In the genomic region with DNA sequence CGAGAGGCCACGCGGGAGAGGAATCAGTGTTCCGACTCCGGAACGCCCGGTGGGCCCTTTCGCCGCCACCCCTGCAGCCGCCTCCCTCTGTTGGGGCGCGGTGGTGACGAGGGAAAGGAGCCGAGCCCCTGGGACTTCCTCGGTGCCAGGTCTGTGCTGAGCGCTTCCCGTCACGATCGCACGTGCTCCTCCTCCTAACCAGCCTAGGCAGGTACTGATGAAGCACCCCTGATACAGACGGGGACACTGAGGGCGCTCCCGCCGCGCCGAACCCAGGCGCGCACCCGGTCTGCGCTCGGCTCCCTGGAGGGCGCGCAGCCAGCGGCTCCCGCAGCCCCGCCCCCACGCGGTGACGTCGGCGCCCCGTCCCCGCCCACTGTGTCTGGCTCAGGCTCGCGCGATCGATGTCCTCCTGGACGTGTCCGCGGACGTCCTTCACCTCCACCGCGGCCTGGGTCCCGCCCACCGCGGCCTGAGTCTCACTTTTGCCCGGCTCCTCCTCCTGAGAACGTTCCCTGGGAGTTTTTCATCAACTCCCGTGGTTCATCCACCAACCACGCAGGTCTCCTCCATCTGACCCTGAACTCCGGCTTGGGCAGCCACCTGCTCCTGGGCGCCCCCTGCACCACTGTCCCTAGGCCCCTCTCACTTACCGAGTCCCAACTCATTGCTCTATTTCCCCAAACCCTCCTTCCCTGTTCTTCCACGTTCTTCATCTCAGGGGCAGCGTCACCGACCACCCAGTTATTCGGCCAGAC, we compare ENCODE assay signal across 8 cellular contexts. TPM values are rescaled to one million over a fixed set of nuclear protein-coding genes. Genes with fewer than 3 reads are reported as not detected.
A peak's percentile ranks its signal among the peaks of the same experiment; 100 is the strongest.
DNase-seq lines count a peak whose midpoint lies in the region; ATAC-seq and TF ChIP-seq lines count a peak whose summit lies in the region.

No MANE protein-coding gene starts in this region.

- BruUV-seq in A673 (replicated peaks; lab: Mats Ljungman, UMichigan): no TSS peak

- no peaks in the 10 kb centered on the region for H3K36me3 Mint-ChIP-seq in activated T-cell treated with anti-CD3 and anti-CD28 coated beads, Interleukin-2, amount 50 U/mL, for 72 hours (ENCODE audit: insufficient read depth in 2 of 2)
- no peaks in the 10 kb centered on the region for H3K36me3 Mint-ChIP-seq in nephron (ENCODE audit: low read depth)
- no peaks in the 10 kb centered on the region for H3K36me3 Mint-ChIP-seq in stimulated activated naive CD8-positive, alpha-beta T cell treated with anti-CD3 and anti-CD28 coated beads, Interleukin-15, Interleukin-2, amounts not matched to agents 100 ng/mL and 50 ng/mL, for 24 hours (ENCODE audit: low read depth)

- no peaks in the 10 kb centered on the region for H3K9me3 Mint-ChIP-seq in activated T-cell treated with anti-CD3 and anti-CD28 coated beads, Interleukin-2, amount 50 U/mL, for 72 hours
- no peaks in the 10 kb centered on the region for H3K9me3 Mint-ChIP-seq in nephron
- H3K9me3 Mint-ChIP-seq in stimulated activated naive CD8-positive, alpha-beta T cell treated with anti-CD3 and anti-CD28 coated beads, Interleukin-15, Interleukin-2, amounts not matched to agents 100 ng/mL and 50 ng/mL, for 24 hours: no peaks in the 10 kb centered on the region

- CTCF ChIA-PET in A673 (lab: Charles Lee): no interaction called here

- no peaks in the 10 kb centered on the region for H3K36me3 ChIP-seq in A673 (ENCODE audit: insufficient read depth, low read length, poor library complexity, severe bottlenecking)
- no peaks in the 10 kb centered on the region for H3K36me3 ChIP-seq in OCI-LY3 (replicated peaks; ENCODE audit: low read depth, low read length)

- no peaks in the 10 kb centered on the region for H4K20me1 ChIP-seq in OCI-LY3 (ENCODE audit: insufficient read depth, low read length)

- H3K4me2 ChIP-seq in OCI-LY3 (ENCODE audit: low read length): peak overlapping the region; percentile 95

- POLR2A ChIA-PET in A673 (lab: Charles Lee; ENCODE audit: low non-redundant PET): no interaction called here

- H3K4me3 ChIP-seq in A673 (ENCODE audit: low read depth, low read length, poor library complexity, severe bottlenecking): peak overlapping the region; percentile 61
- peak overlapping the region; percentile 82 for H3K4me3 ChIP-seq in OCI-LY3 (ENCODE audit: low read length)
- peak overlapping the region; percentile 64 for H3K4me3 ChIP-seq in fibroblast of pulmonary artery (replicated peaks; ENCODE audit: low read depth, low read length)

- peak; percentile 82 for TF ChIP-seq POLR2A in GM18526 (IDR thresholded peaks at IDR 0.05; ENCODE audit: extremely low read depth, insufficient read length)

- peak overlapping the region; percentile 17 for H3K27ac ChIP-seq in A673 (ENCODE audit: low read depth, low read length, poor library complexity, severe bottlenecking)
- H3K27ac ChIP-seq in OCI-LY3 (ENCODE audit: low read length): no peak overlapping the region

- peaks cover 69% of the 10 kb centered on the region for H3K27me3 Mint-ChIP-seq in activated T-cell treated with anti-CD3 and anti-CD28 coated beads, Interleukin-2, amount 50 U/mL, for 72 hours (ENCODE audit: low read depth)
- peaks cover 51% of the 10 kb centered on the region for H3K27me3 Mint-ChIP-seq in nephron (ENCODE audit: low read depth)
- peaks cover 53% of the 10 kb centered on the region for H3K27me3 Mint-ChIP-seq in stimulated activated naive CD8-positive, alpha-beta T cell treated with anti-CD3 and anti-CD28 coated beads, Interleukin-15, Interleukin-2, amounts not matched to agents 100 ng/mL and 50 ng/mL, for 24 hours

- DNase-seq in A673 (ENCODE audit: low spot score) (peak; percentile 70), fibroblast of pulmonary artery (ENCODE audit: low read depth) (peak; percentile 61)
- DNase-seq in activated T-cell treated with anti-CD3 and anti-CD28 coated beads, Interleukin-2, amount 50 U/mL, for 72 hours: peak; percentile 83 to 88

- peak; percentile 83 for ATAC-seq in HG03280 (IDR thresholded peaks at IDR 0.05; ENCODE audit: unreplicated experiment)
- peak; percentile 95 to 97 for ATAC-seq in activated T-cell treated with anti-CD3 and anti-CD28 coated beads, Interleukin-2, amount 50 U/mL, for 72 hours (replicated peaks in 1 of 2)

- H3K4me1 ChIP-seq in A673 (ENCODE audit: insufficient read depth, low read length, poor library complexity, severe bottlenecking) (peaks cover 3% of the 10 kb centered on the region), OCI-LY3 (ENCODE audit: low read length) (peaks cover 6% of the 10 kb centered on the region)

- TF ChIP-seq CTCF in A673 (conservative IDR thresholded peaks at IDR 0.05; ENCODE audit: low read depth, low read length) (no peak), OCI-LY3 (IDR thresholded peaks at IDR 0.05; ENCODE audit: low read depth, low read length) (no peak), fibroblast of pulmonary artery (IDR thresholded peaks at IDR 0.05; ENCODE audit: low read length, missing control alignments) (no peak), nephron (IDR thresholded peaks at IDR 0.05; ENCODE audit: unreplicated experiment in 3 of 3) (no peak)

- peaks cover 3% of the 10 kb centered on the region for H3K27me3 ChIP-seq in A673 (replicated peaks; ENCODE audit: insufficient read depth, low read depth, low read length, poor library complexity)
- peaks cover 21% of the 10 kb centered on the region for H3K27me3 ChIP-seq in OCI-LY3 (ENCODE audit: low read depth, low read length)

- intact Hi-C loops in A673 (cut with micrococcal nuclease; ENCODE audit: unreplicated experiment): no loop called here

- peaks cover 22% of the 10 kb centered on the region for H3K4me1 Mint-ChIP-seq in activated T-cell treated with anti-CD3 and anti-CD28 coated beads, Interleukin-2, amount 50 U/mL, for 72 hours (ENCODE audit: low read depth)
- no peaks in the 10 kb centered on the region for H3K4me1 Mint-ChIP-seq in nephron
- peaks cover 5% of the 10 kb centered on the region for H3K4me1 Mint-ChIP-seq in stimulated activated naive CD8-positive, alpha-beta T cell treated with anti-CD3 and anti-CD28 coated beads, Interleukin-15, Interleukin-2, amounts not matched to agents 100 ng/mL and 50 ng/mL, for 24 hours (ENCODE audit: low read depth)

- H3K9me3 ChIP-seq in A673 (ENCODE audit: low read depth, low read length, poor library complexity, severe bottlenecking): no peaks in the 10 kb centered on the region
- no peaks in the 10 kb centered on the region for H3K9me3 ChIP-seq in OCI-LY3 (ENCODE audit: insufficient read depth, low read length)

- H3K27ac Mint-ChIP-seq in activated T-cell treated with anti-CD3 and anti-CD28 coated beads, Interleukin-2, amount 50 U/mL, for 72 hours: no peak overlapping the region
- H3K27ac Mint-ChIP-seq in nephron: peak overlapping the region in 1 of 3 experiments; percentile 63
- H3K27ac Mint-ChIP-seq in stimulated activated naive CD8-positive, alpha-beta T cell treated with anti-CD3 and anti-CD28 coated beads, Interleukin-15, Interleukin-2, amounts not matched to agents 100 ng/mL and 50 ng/mL, for 24 hours: no peak overlapping the region

- no peaks in the 10 kb centered on the region for H3K79me2 ChIP-seq in OCI-LY3 (ENCODE audit: low read length)

- peak overlapping the region; percentile 62 for H3K9ac ChIP-seq in OCI-LY3 (ENCODE audit: low read length)

- H3K4me3 Mint-ChIP-seq in activated T-cell treated with anti-CD3 and anti-CD28 coated beads, Interleukin-2, amount 50 U/mL, for 72 hours: peak overlapping the region; percentile 87 to 93
- H3K4me3 Mint-ChIP-seq in nephron: peak overlapping the region; percentile 85 to 90 (median 88)
- peak overlapping the region; percentile 76 for H3K4me3 Mint-ChIP-seq in stimulated activated naive CD8-positive, alpha-beta T cell treated with anti-CD3 and anti-CD28 coated beads, Interleukin-15, Interleukin-2, amounts not matched to agents 100 ng/mL and 50 ng/mL, for 24 hours

- H2AFZ ChIP-seq in OCI-LY3 (ENCODE audit: low read depth, low read length): peak overlapping the region; percentile 76

RNA-seq across cellular contexts. Expression of gene KLK15, which starts 2.6 kb away (rescaled TPM):
- total RNA-seq in A673 (2021): not detected in 2 replicates
- total RNA-seq in activated T-cell treated with anti-CD3 and anti-CD28 coated beads, Interleukin-2, amount 50 U/mL, for 72 hours: not detected

RNA-seq across cellular contexts. Expression of gene KLK1, which starts 12.4 kb away (rescaled TPM):
- total RNA-seq in A673 (2021): 0.68 TPM in 1 of 2 replicates, not detected in the other
- total RNA-seq in activated T-cell treated with anti-CD3 and anti-CD28 coated beads, Interleukin-2, amount 50 U/mL, for 72 hours: 1 to 10 TPM; 1.7 to 2.3 TPM

RNA-seq across cellular contexts. Expression of gene KLK3, which starts 18.8 kb away (rescaled TPM):
- not detected in 2 replicates for total RNA-seq in A673 (2021)
- not detected for total RNA-seq in activated T-cell treated with anti-CD3 and anti-CD28 coated beads, Interleukin-2, amount 50 U/mL, for 72 hours

RNA-seq across cellular contexts. Expression of gene KLK2, which starts 37.3 kb away (rescaled TPM):
- total RNA-seq in A673 (2021): not detected in 2 replicates
- under 1 TPM in 1 of 2 donors, not detected in 1; 0.63 TPM for total RNA-seq in activated T-cell treated with anti-CD3 and anti-CD28 coated beads, Interleukin-2, amount 50 U/mL, for 72 hours

RNA-seq across cellular contexts. Expression of gene ACP4, which starts 45.7 kb away (rescaled TPM):
- not detected in 2 replicates for total RNA-seq in A673 (2021)
- total RNA-seq in activated T-cell treated with anti-CD3 and anti-CD28 coated beads, Interleukin-2, amount 50 U/mL, for 72 hours: not detected
